In the genomic region with DNA sequence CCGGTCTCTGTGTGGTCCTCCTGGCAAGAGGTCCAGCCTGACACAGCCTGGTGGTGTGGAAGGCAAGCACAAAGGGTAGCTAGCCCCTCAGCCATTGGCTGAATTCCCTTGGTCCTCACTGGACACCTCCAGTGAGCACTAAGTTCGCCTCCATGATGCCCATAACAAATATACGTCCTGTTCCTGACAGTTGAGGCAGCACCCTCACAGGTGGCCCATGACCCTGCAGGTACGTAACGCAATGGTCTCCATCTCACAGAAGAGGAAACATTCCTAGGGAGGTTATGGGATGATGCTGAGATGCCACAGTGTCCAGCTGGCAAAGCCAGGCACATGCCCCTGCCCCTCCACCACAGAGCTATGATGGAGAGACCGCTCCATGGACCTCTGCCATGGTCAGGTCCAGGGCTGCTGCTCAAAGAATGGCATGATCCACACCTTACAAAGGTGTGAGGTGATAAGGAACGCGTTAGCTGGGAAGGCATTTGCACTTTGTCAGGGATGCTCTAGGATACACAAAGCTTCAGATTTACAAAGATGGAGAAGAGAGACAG, we compare ENCODE assay signal across 12 cellular contexts. TPM values are rescaled to one million over a fixed set of nuclear protein-coding genes. Genes with fewer than 3 reads are reported as not detected.
A peak's percentile ranks its signal among the peaks of the same experiment; 100 is the strongest.
DNase-seq lines count a peak whose midpoint lies in the region; ATAC-seq and TF ChIP-seq lines count a peak whose summit lies in the region.
"Had no signal": no experiment of that assay in that cellular context is flagged by ENCODE, and none has a peak within 500 bp of the region (broad histone marks: within the 10 kb centered on the region; RNA-seq: fewer than 3 reads in every experiment).

No MANE protein-coding gene starts in this region.

- CTCF ChIA-PET in OCI-LY7 (lab: Charles Lee; ENCODE audit: unreplicated experiment) (no interaction called here), GM10248 (lab: Yijun Ruan, JAX) (interaction anchor here (0.9 to 2.2 kb wide), 2 partner anchors 11 to 221 kb away, joined by 3 to 6 read pairs; no protein-coding TSS in a partner anchor)

- no peaks in the 10 kb centered on the region for H4K20me1 ChIP-seq in OCI-LY7 (ENCODE audit: insufficient read depth, low read length)

- no peak overlapping the region for H3K4me3 ChIP-seq in OCI-LY7 (ENCODE audit: low read depth, low read length, poor library complexity, severe bottlenecking)
- peak overlapping the region; percentile 67 for H3K4me3 ChIP-seq in iPS-18a (ENCODE audit: low read length)

- no peak overlapping the region for H2AFZ ChIP-seq in OCI-LY7 (ENCODE audit: low read length)

- no TSS peak for BruUV-seq in OCI-LY7 (replicated peaks; lab: Mats Ljungman, UMichigan)

- H3K4me1 ChIP-seq in OCI-LY7 (ENCODE audit: insufficient read depth, low read length, poor library complexity, severe bottlenecking) (peaks cover 76% of the 10 kb centered on the region), iPS-18a (ENCODE audit: control insufficient read depth, low read depth, low read length) (peaks cover 10% of the 10 kb centered on the region)

- H3K9me3 ChIP-seq in OCI-LY7 (ENCODE audit: low read length) (no peaks in the 10 kb centered on the region), iPS-18a (ENCODE audit: control insufficient read depth, low read depth, low read length) (no peaks in the 10 kb centered on the region)
- H3K9me3 ChIP-seq: gastrocnemius medialis, left lung, prostate gland had no signal

- H3K4me2 ChIP-seq in OCI-LY7 (ENCODE audit: low read length) = peak overlapping the region; percentile 78; the same call in 1 of the 2 replicates

- ATAC-seq in GM21619 (IDR thresholded peaks at IDR 0.05; ENCODE audit: unreplicated experiment) = no peak
- ATAC-seq: activated CD4-positive, CD25-positive, alpha-beta regulatory T cell treated with anti-CD3 and anti-CD28 coated beads, Interleukin-2, amount 50 U/mL, for 24 hours had no signal

- H3K36me3 ChIP-seq in OCI-LY7 (ENCODE audit: insufficient read depth, low read length) (peaks cover 11% of the 10 kb centered on the region), iPS-18a (ENCODE audit: control insufficient read depth, low read depth, low read length) (no peaks in the 10 kb centered on the region)
- H3K36me3 ChIP-seq: gastrocnemius medialis, left lung, prostate gland had no signal

- H3K27ac ChIP-seq in OCI-LY7 (ENCODE audit: low read depth, low read length, poor library complexity, severe bottlenecking) (no peak overlapping the region), iPS-18a (ENCODE audit: low read length) (no peak overlapping the region)

- H3K9ac ChIP-seq in iPS-18a (ENCODE audit: low read length) = no peak overlapping the region

- H3K79me2 ChIP-seq in OCI-LY7 (ENCODE audit: insufficient read depth, low read depth, low read length) = peaks cover 21% of the 10 kb centered on the region

- TF ChIP-seq CTCF in OCI-LY7 (conservative IDR thresholded peaks at IDR 0.05; ENCODE audit: low read length) = no peak
- TF ChIP-seq CTCF in GM10248 (IDR thresholded peaks at IDR 0.05; ENCODE audit: control extremely low read depth, extremely low read depth, low read depth, missing control alignments) = no peak

- POLR2A ChIA-PET in OCI-LY7 (lab: Charles Lee) (interaction anchor here (0.8 kb wide), 1 partner anchor 33 kb away, joined by 5 read pairs; no protein-coding TSS in a partner anchor), GM10248 (lab: Yijun Ruan, JAX) (no interaction called here)

- H3K9me2 ChIP-seq in OCI-LY7 (ENCODE audit: insufficient read depth, low read length) = no peaks in the 10 kb centered on the region

- peaks cover 39% of the 10 kb centered on the region for H3K27me3 ChIP-seq in iPS-18a (ENCODE audit: control insufficient read depth, insufficient read depth, low read length)
- H3K27me3 ChIP-seq: gastrocnemius medialis had no signal

- intact Hi-C loops in OCI-LY7 (cut with micrococcal nuclease; ENCODE audit: unreplicated experiment) (no loop called here), posterior vena cava (cut with DNase I) (no loop called here)

- DNase-seq in activated CD4-positive, CD25-positive, alpha-beta regulatory T cell treated with anti-CD3 and anti-CD28 coated beads, Interleukin-2, amount 50 U/mL, for 72 hours = peak; percentile 25
- DNase-seq in activated CD4-positive, CD25-positive, alpha-beta regulatory T cell (lab: John Stamatoyannopoulos, UW) = no peak
- DNase-seq in OCI-LY7 (ENCODE audit: low spot score) = no peak
- DNase-seq in posterior vena cava (ENCODE audit: low spot score) = peak; percentile 76
- DNase-seq in GM10248 (ENCODE audit: extremely low spot score) = no peak
- no peak for DNase-seq in iPS-NIHi7 (ENCODE audit: extremely low spot score)
- DNase-seq: gastrocnemius medialis had no signal

RNA-seq across cellular contexts. Expression of a gene that starts 1.4 kb away (rescaled TPM):
- total RNA-seq in OCI-LY7 (2014; rRNA removed; shearing (Covaris generic)) = 36.8 and 46.4 TPM in 2 replicates
- 38.5 and 42.8 TPM in 2 replicates for total RNA-seq in OCI-LY7 (2022)
- 10 to 100 TPM; 34.3 to 37.0 TPM for total RNA-seq in posterior vena cava

Comparison
In these comparisons a context has a peak if more than half of its experiments do, and no peak if none do; other contexts are left out.
1. DNase-seq: peak in activated CD4-positive, CD25-positive, alpha-beta regulatory T cell treated with anti-CD3 and anti-CD28 coated beads, Interleukin-2, amount 50 U/mL, for 72 hours (single experiment) and posterior vena cava (single experiment); none in activated CD4-positive, CD25-positive, alpha-beta regulatory T cell (0 of 4), OCI-LY7 (single experiment), GM10248 (single experiment) and iPS-NIHi7 (single experiment).